In genomic region chr3:8237893-8238292, GRCh38 we compare ENCODE assay signal across 19 cellular contexts.
A peak's percentile ranks its signal among the peaks of the same experiment; 100 is the strongest.
DNase-seq lines count a peak whose midpoint lies in the region; ATAC-seq and TF ChIP-seq lines count a peak whose summit lies in the region.
"Had no signal": no experiment of that assay in that cellular context is flagged by ENCODE, and none has a peak within 500 bp of the region (broad histone marks: within the 10 kb centered on the region; RNA-seq: fewer than 3 reads in every experiment).

No MANE protein-coding gene starts in this region.

- CTCF ChIA-PET in A673 (lab: Charles Lee), result no interaction called here

- no peaks in the 10 kb centered on the region for H3K36me3 ChIP-seq in A673 (ENCODE audit: insufficient read depth, low read length, poor library complexity, severe bottlenecking)
- H3K36me3 ChIP-seq in lower lobe of right lung, result no peaks in the 10 kb centered on the region
- H3K36me3 ChIP-seq in subcutaneous abdominal adipose tissue (ENCODE audit: control insufficient read depth in 5 of 5, insufficient read depth in 5 of 5, low read length in 5 of 5), result no peaks in the 10 kb centered on the region
- H3K36me3 ChIP-seq in body of pancreas (replicated peaks in 1 of 2; ENCODE audit: insufficient read depth in 1 of 2, low read depth in 2 of 2), result no peaks in the 10 kb centered on the region
- H3K36me3 ChIP-seq: BLaER1 treated with 17β-estradiol and CSF1 and Interleukin-3, amounts not matched to agents 10 nM and 100 nM had no signal

- no TSS peak for BruUV-seq in A673 (replicated peaks; lab: Mats Ljungman, UMichigan)

- WGBS in body of pancreas, 2 donors, result 75 to 78% methylated on average over 5 of the region's 5 CpGs

- H3K9ac ChIP-seq in subcutaneous abdominal adipose tissue (ENCODE audit: low read length in 5 of 5), result peak overlapping the region in 1 of 5 donors; percentile 5
- H3K9ac ChIP-seq: BLaER1 treated with 17β-estradiol and CSF1 and Interleukin-3, amounts not matched to agents 10 nM and 100 nM had no signal

- H3K4me1 ChIP-seq in A673 (ENCODE audit: insufficient read depth, low read length, poor library complexity, severe bottlenecking), result peaks cover 32% of the 10 kb centered on the region
- peaks cover 14% of the 10 kb centered on the region for H3K4me1 ChIP-seq in lower lobe of right lung
- peaks cover 0 to 31% (median 18%) of the 10 kb centered on the region in 5 donors for H3K4me1 ChIP-seq in subcutaneous abdominal adipose tissue (ENCODE audit: control insufficient read depth in 5 of 5, insufficient read depth in 5 of 5, low read length in 5 of 5)
- H3K4me1 ChIP-seq in body of pancreas, result no peaks in the 10 kb centered on the region
- H3K4me1 ChIP-seq: BLaER1 treated with 17β-estradiol and CSF1 and Interleukin-3, amounts not matched to agents 10 nM and 100 nM had no signal

- TF ChIP-seq POLR2A in body of pancreas (IDR thresholded peaks at IDR 0.05), result no peak

- H3K4me3 ChIP-seq in A673 (ENCODE audit: low read depth, low read length, poor library complexity, severe bottlenecking) (no peak overlapping the region), choroid plexus epithelial cell (ENCODE audit: low read depth, low read length) (no peak overlapping the region), lower lobe of right lung (no peak overlapping the region), subcutaneous abdominal adipose tissue (ENCODE audit: low read depth in 1 of 5, low read length in 5 of 5) (no peak overlapping the region), body of pancreas (no peak overlapping the region)
- H3K4me3 ChIP-seq: BLaER1 treated with 17β-estradiol and CSF1 and Interleukin-3, amounts not matched to agents 10 nM and 100 nM; GM23338; K562 had no signal

- intact Hi-C loops in A673 (cut with micrococcal nuclease; ENCODE audit: unreplicated experiment) (loop anchor here (5.0 kb wide), 1 partner anchor 126 kb away; no protein-coding TSS in a partner anchor), lower lobe of right lung (cut with DNase I) (no loop called here), body of pancreas (cut with DNase I) (no loop called here)

- ATAC-seq in lower lobe of right lung (peak; percentile 38 to 74), body of pancreas (no peak), HG02981 (IDR thresholded peaks at IDR 0.05; ENCODE audit: unreplicated experiment) (no peak)
- ATAC-seq: GM23338, K562 had no signal

- no peaks in the 10 kb centered on the region for H3K27me3 ChIP-seq in A673 (replicated peaks; ENCODE audit: insufficient read depth, low read depth, low read length, poor library complexity)
- no peaks in the 10 kb centered on the region for H3K27me3 ChIP-seq in lower lobe of right lung (ENCODE audit: low read depth)
- H3K27me3 ChIP-seq in subcutaneous abdominal adipose tissue (ENCODE audit: control insufficient read depth in 5 of 5, insufficient read depth in 4 of 5, low read length in 5 of 5), result no peaks in the 10 kb centered on the region
- no peaks in the 10 kb centered on the region for H3K27me3 ChIP-seq in body of pancreas
- H3K27me3 ChIP-seq: BLaER1 treated with 17β-estradiol and CSF1 and Interleukin-3, amounts not matched to agents 10 nM and 100 nM had no signal

- peaks cover 8% of the 10 kb centered on the region for H3K9me3 ChIP-seq in A673 (ENCODE audit: low read depth, low read length, poor library complexity, severe bottlenecking)
- H3K9me3 ChIP-seq in lower lobe of right lung, result peaks cover 6% of the 10 kb centered on the region
- H3K9me3 ChIP-seq in subcutaneous abdominal adipose tissue (ENCODE audit: control insufficient read depth in 5 of 5, low read length in 5 of 5), result peaks cover 0 to 5% (median 0%) of the 10 kb centered on the region in 5 donors
- H3K9me3 ChIP-seq in body of pancreas, result no peaks in the 10 kb centered on the region

- POLR2A ChIA-PET in A673 (lab: Charles Lee; ENCODE audit: low non-redundant PET), result no interaction called here

- H3K27ac ChIP-seq in A673 (ENCODE audit: low read depth, low read length, poor library complexity, severe bottlenecking), result peak overlapping the region; percentile 9
- no peak overlapping the region for H3K27ac ChIP-seq in lower lobe of right lung
- peak overlapping the region; percentile 54 for H3K27ac ChIP-seq in subcutaneous abdominal adipose tissue (ENCODE audit: low read depth, low read length)
- no peak overlapping the region for H3K27ac ChIP-seq in body of pancreas
- H3K27ac ChIP-seq: BLaER1 treated with 17β-estradiol and CSF1 and Interleukin-3, amounts not matched to agents 10 nM and 100 nM had no signal

- no peak for TF ChIP-seq CTCF in A673 (conservative IDR thresholded peaks at IDR 0.05; ENCODE audit: low read depth, low read length)
- no peak for TF ChIP-seq CTCF in choroid plexus epithelial cell (conservative IDR thresholded peaks at IDR 0.05; ENCODE audit: low read depth, low read length)
- TF ChIP-seq CTCF in lower lobe of right lung (IDR thresholded peaks at IDR 0.05), result no peak
- no peak for TF ChIP-seq CTCF in body of pancreas (IDR thresholded peaks at IDR 0.05)

- DNase-seq in A673 (ENCODE audit: low spot score) (no peak), choroid plexus epithelial cell (ENCODE audit: low read depth) (peak; percentile 23), lower lobe of right lung (no peak), body of pancreas (no peak), NCI-H1048 (lab: John Stamatoyannopoulos, UW) (no peak), T-helper 9 cell (no peak)
- DNase-seq: DMS 273 treated with DMSO at 0.1 percent for 48 hours, GF-D8, NCI-H1417, NCI-H187 treated with DMSO at 0.1 percent for 48 hours, NCI-H2171, NCI-H446 treated with DMSO at 0.1 percent for 48 hours, OCI-M1, SHP77 treated with DMSO at 0.1 percent for 48 hours had no signal

Comparison
In these comparisons a context has a peak if more than half of its experiments do, and no peak if none do; other contexts are left out.
1. H3K27ac ChIP-seq: peak in A673 (single experiment) and subcutaneous abdominal adipose tissue (single experiment); none in lower lobe of right lung (single experiment) and body of pancreas (0 of 4).
2. ATAC-seq: peak in lower lobe of right lung (2 of 2); none in body of pancreas (single experiment) and HG02981 (single experiment).